In genomic region chr17:58755269-58755576, GRCh38 we compare ENCODE assay signal across 8 cellular contexts. TPM values are rescaled to one million over a fixed set of nuclear protein-coding genes. Genes with fewer than 3 reads are reported as not detected.
A peak's percentile ranks its signal among the peaks of the same experiment; 100 is the strongest.
DNase-seq lines count a peak whose midpoint lies in the region; ATAC-seq and TF ChIP-seq lines count a peak whose summit lies in the region.

No MANE protein-coding gene starts in this region.

- H3K27ac ChIP-seq in suprapubic skin = no peak overlapping the region

- POLR2A ChIA-PET in activated CD8-positive, alpha-beta T cell treated with anti-CD3 and anti-CD28 coated beads for 36 hours (lab: Charles Lee) = interaction anchor here (0.6 to 1.5 kb wide), 3 partner anchors 63 to 124 kb away, joined by 4 to 8 read pairs (median 4); partner anchors contain the start of gene RAD51C

- H3K4me1 Mint-ChIP-seq in activated T-cell treated with anti-CD3 and anti-CD28 coated beads, Interleukin-2, amount 50 U/mL, for 72 hours (ENCODE audit: low read depth) = peaks cover 7% of the 10 kb centered on the region
- peaks cover 10% of the 10 kb centered on the region for H3K4me1 Mint-ChIP-seq in activated CD8-positive, alpha-beta T cell treated with anti-CD3 and anti-CD28 coated beads for 36 hours (ENCODE audit: low read depth)
- H3K4me1 Mint-ChIP-seq in immature natural killer cell = peaks cover 12 to 14% of the 10 kb centered on the region in 2 donors

- H3K4me1 ChIP-seq in suprapubic skin = peaks cover 18% of the 10 kb centered on the region

- CTCF ChIA-PET in activated CD8-positive, alpha-beta T cell treated with anti-CD3 and anti-CD28 coated beads for 36 hours (lab: Charles Lee) = interaction anchor here (0.9 to 1.8 kb wide), 2 partner anchors 214 to 236 kb away, joined by 3 to 4 read pairs; no protein-coding TSS in a partner anchor

- no peak for TF ChIP-seq POLR2A in suprapubic skin (IDR thresholded peaks at IDR 0.05)

- H3K36me3 ChIP-seq in suprapubic skin = no peaks in the 10 kb centered on the region

- H3K4me3 ChIP-seq in suprapubic skin = peak overlapping the region; percentile 62

- H3K4me3 Mint-ChIP-seq in activated T-cell treated with anti-CD3 and anti-CD28 coated beads, Interleukin-2, amount 50 U/mL, for 72 hours = peak overlapping the region; percentile 60 to 77
- H3K4me3 Mint-ChIP-seq in activated CD8-positive, alpha-beta T cell treated with anti-CD3 and anti-CD28 coated beads for 36 hours = peak overlapping the region; percentile 76
- H3K4me3 Mint-ChIP-seq in immature natural killer cell = peak overlapping the region; percentile 42 to 83 (median 68)

- peaks cover 39% of the 10 kb centered on the region for H3K27me3 ChIP-seq in suprapubic skin

- H3K9me3 ChIP-seq in suprapubic skin = no peaks in the 10 kb centered on the region

- no peak for TF ChIP-seq EP300 in suprapubic skin (IDR thresholded peaks at IDR 0.05)

- H3K27me3 Mint-ChIP-seq in activated T-cell treated with anti-CD3 and anti-CD28 coated beads, Interleukin-2, amount 50 U/mL, for 72 hours (ENCODE audit: low read depth) = peaks cover 52% of the 10 kb centered on the region
- H3K27me3 Mint-ChIP-seq in activated CD8-positive, alpha-beta T cell treated with anti-CD3 and anti-CD28 coated beads for 36 hours = peaks cover 39% of the 10 kb centered on the region
- H3K27me3 Mint-ChIP-seq in immature natural killer cell (ENCODE audit: low read depth in 3 of 3) = peaks cover 16 to 40% (median 18%) of the 10 kb centered on the region in 3 donors

- intact Hi-C loops in activated CD8-positive, alpha-beta T cell treated with anti-CD3 and anti-CD28 coated beads for 36 hours (cut with micrococcal nuclease) = no loop called here

- no peak for DNase-seq in activated T-cell treated with anti-CD3 and anti-CD28 coated beads, Interleukin-2, amount 50 U/mL, for 72 hours
- DNase-seq in activated T-cell treated with anti-CD3 and anti-CD28 coated beads for 4 hours (no peak), immature natural killer cell (no peak), suprapubic skin (ENCODE audit: low spot score in 2 of 2) (no peak), SK-N-DZ (ENCODE audit: low spot score) (no peak)
- no peak for DNase-seq in activated CD8-positive, alpha-beta T cell treated with anti-CD3 and anti-CD28 coated beads for 36 hours

- peak in 1 of 2 donors; percentile 7 for ATAC-seq in activated T-cell treated with anti-CD3 and anti-CD28 coated beads, Interleukin-2, amount 50 U/mL, for 72 hours (replicated peaks in 1 of 2)
- ATAC-seq in activated CD8-positive, alpha-beta T cell treated with anti-CD3 and anti-CD28 coated beads for 36 hours = no peak
- ATAC-seq in HG03135 (IDR thresholded peaks at IDR 0.05; ENCODE audit: unreplicated experiment) = no peak
- ATAC-seq in GM18520 (IDR thresholded peaks at IDR 0.05; ENCODE audit: unreplicated experiment) = no peak

- WGBS in suprapubic skin = 33% methylated on average over 2 of the region's 2 CpGs

- peak overlapping the region; percentile 2 for H3K27ac Mint-ChIP-seq in activated T-cell treated with anti-CD3 and anti-CD28 coated beads, Interleukin-2, amount 50 U/mL, for 72 hours
- H3K27ac Mint-ChIP-seq in activated CD8-positive, alpha-beta T cell treated with anti-CD3 and anti-CD28 coated beads for 36 hours = no peak overlapping the region
- H3K27ac Mint-ChIP-seq in immature natural killer cell = no peak overlapping the region

- no peaks in the 10 kb centered on the region for H3K9me3 Mint-ChIP-seq in activated T-cell treated with anti-CD3 and anti-CD28 coated beads, Interleukin-2, amount 50 U/mL, for 72 hours
- H3K9me3 Mint-ChIP-seq in activated CD8-positive, alpha-beta T cell treated with anti-CD3 and anti-CD28 coated beads for 36 hours = no peaks in the 10 kb centered on the region
- peaks cover 0 to 1% (median 0%) of the 10 kb centered on the region in 6 donors for H3K9me3 Mint-ChIP-seq in immature natural killer cell

- H3K36me3 Mint-ChIP-seq in activated T-cell treated with anti-CD3 and anti-CD28 coated beads, Interleukin-2, amount 50 U/mL, for 72 hours (ENCODE audit: insufficient read depth in 2 of 2) = peaks cover 3% of the 10 kb centered on the region in 2 donors
- H3K36me3 Mint-ChIP-seq in activated CD8-positive, alpha-beta T cell treated with anti-CD3 and anti-CD28 coated beads for 36 hours (ENCODE audit: low read depth) = no peaks in the 10 kb centered on the region
- peaks cover 0 to 9% (median 0%) of the 10 kb centered on the region in 3 donors for H3K36me3 Mint-ChIP-seq in immature natural killer cell

- no peak for TF ChIP-seq CTCF in activated CD8-positive, alpha-beta T cell treated with anti-CD3 and anti-CD28 coated beads for 36 hours (IDR thresholded peaks at IDR 0.05)
- TF ChIP-seq CTCF in suprapubic skin (IDR thresholded peaks at IDR 0.05) = no peak

RNA-seq across cellular contexts. Expression of gene PPM1E, which starts 0.4 kb away (rescaled TPM):
- under 1 TPM; 0.07 to 0.12 TPM for total RNA-seq in activated T-cell treated with anti-CD3 and anti-CD28 coated beads, Interleukin-2, amount 50 U/mL, for 72 hours
- under 1 TPM in 1 of 2 experiments, not detected in 1; 0.07 TPM for total RNA-seq in activated CD8-positive, alpha-beta T cell treated with anti-CD3 and anti-CD28 coated beads for 36 hours
- not detected for polyA plus RNA-seq in immature natural killer cell
- under 1 TPM in 2 of 4 donors, not detected in 2; 0.08 to 0.11 TPM for total RNA-seq in suprapubic skin
- polyA plus RNA-seq in SK-N-DZ (2014; cell fraction: cytosol; rRNA removed) = 19.4 and 22.1 TPM in 2 replicates
- 13.4 and 17.3 TPM in 2 replicates for polyA plus RNA-seq in SK-N-DZ (2014; cell fraction: nucleus; rRNA removed)
